9 cellular contexts compared by ENCODE assay signal in the genomic region with DNA sequence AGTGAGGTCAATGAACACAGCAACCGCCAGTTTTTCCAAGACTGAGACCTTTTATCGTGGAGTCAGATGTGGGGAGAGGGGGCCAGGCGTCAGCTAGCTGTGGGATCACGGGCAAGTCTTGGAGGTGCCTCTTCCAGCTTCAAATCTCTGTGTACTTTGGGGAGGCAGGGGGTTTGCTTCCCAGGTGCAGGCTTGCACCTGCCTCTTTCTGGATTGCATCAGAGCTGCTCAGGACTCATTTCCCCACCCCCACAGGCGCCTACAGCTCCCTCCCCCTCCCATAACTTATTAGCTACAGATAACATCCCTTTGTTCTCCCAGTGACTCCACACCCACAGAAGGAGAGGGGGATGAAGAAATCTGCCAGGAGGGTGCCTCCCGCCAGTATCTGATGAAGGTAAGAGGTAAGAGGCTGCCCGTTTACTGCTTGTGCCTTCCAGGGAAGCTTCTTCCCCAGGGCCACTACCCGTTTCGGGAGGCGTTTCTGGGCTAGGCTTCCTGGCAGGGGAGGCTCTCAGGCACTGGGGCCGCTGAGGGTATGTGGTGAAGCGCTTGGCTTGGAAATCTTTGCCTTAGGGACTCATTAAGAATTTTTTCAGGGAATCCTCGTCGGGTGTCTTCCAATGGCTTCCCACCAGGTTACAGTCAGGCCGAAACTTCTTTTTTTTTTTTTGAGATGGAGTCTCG. TPM values are rescaled to one million over a fixed set of nuclear protein-coding genes. Genes with fewer than 3 reads are reported as not detected.
DNase-seq lines count a peak whose midpoint lies in the region; ATAC-seq and TF ChIP-seq lines count a peak whose summit lies in the region.
"Had no signal": no experiment of that assay in that cellular context is flagged by ENCODE, and none has a peak within 500 bp of the region (broad histone marks: within the 10 kb centered on the region; RNA-seq: fewer than 3 reads in every experiment).

No MANE protein-coding gene starts in this region.

- H3K4me3 Mint-ChIP-seq in activated CD8-positive, alpha-beta memory T cell treated with anti-CD3 and anti-CD28 coated beads, Interleukin-2, amount 10 ng/mL, durations not matched to agents 7 days and 5 days, result no peak overlapping the region

- H3K36me3 Mint-ChIP-seq in activated CD8-positive, alpha-beta memory T cell treated with anti-CD3 and anti-CD28 coated beads, Interleukin-2, amount 10 ng/mL, durations not matched to agents 7 days and 5 days, result peaks cover 11% of the 10 kb centered on the region

- peaks cover 9% of the 10 kb centered on the region for H3K4me1 Mint-ChIP-seq in activated CD8-positive, alpha-beta memory T cell treated with anti-CD3 and anti-CD28 coated beads, Interleukin-2, amount 10 ng/mL, durations not matched to agents 7 days and 5 days

- DNase-seq in activated CD8-positive, alpha-beta memory T cell treated with anti-CD3 and anti-CD28 coated beads for 24 hours, result peak; percentile 47
- no peak for DNase-seq in activated CD8-positive, alpha-beta memory T cell treated with anti-CD3 and anti-CD28 coated beads, Interleukin-2, amount 10 ng/mL, durations not matched to agents 7 days and 5 days
- DNase-seq in SW480 (ENCODE audit: low spot score), result peak; percentile 99
- DNase-seq in kidney glomerular epithelial cell (lab: John Stamatoyannopoulos, UW), result peak; percentile 37
- peak; percentile 66 for DNase-seq in ureter (ENCODE audit: low spot score)
- no peak for DNase-seq in AML-193 (lab: John Stamatoyannopoulos, UW)
- DNase-seq in erythroblast (lab: John Stamatoyannopoulos, UW), result no peak
- no peak for DNase-seq in NCI-H524 (lab: John Stamatoyannopoulos, UW)
- DNase-seq: ovary had no signal

- H3K9me3 Mint-ChIP-seq in activated CD8-positive, alpha-beta memory T cell treated with anti-CD3 and anti-CD28 coated beads, Interleukin-2, amount 10 ng/mL, durations not matched to agents 7 days and 5 days (ENCODE audit: low read depth), result peaks cover 11% of the 10 kb centered on the region

- CTCF ChIA-PET in activated CD8-positive, alpha-beta memory T cell treated with anti-CD3 and anti-CD28 coated beads, Interleukin-2, amount 10 ng/mL, durations not matched to agents 7 days and 5 days (lab: Charles Lee), result interaction anchor here (0.8 to 3.9 kb wide), 6 partner anchors 11 to 842 kb away, joined by 3 to 14 read pairs (median 4); no protein-coding TSS in a partner anchor

- H3K27ac Mint-ChIP-seq in activated CD8-positive, alpha-beta memory T cell treated with anti-CD3 and anti-CD28 coated beads, Interleukin-2, amount 10 ng/mL, durations not matched to agents 7 days and 5 days, result no peak overlapping the region

- ATAC-seq in activated CD8-positive, alpha-beta memory T cell treated with anti-CD3 and anti-CD28 coated beads, Interleukin-2, amount 10 ng/mL, durations not matched to agents 7 days and 5 days, result no peak

- H3K27me3 Mint-ChIP-seq in activated CD8-positive, alpha-beta memory T cell treated with anti-CD3 and anti-CD28 coated beads, Interleukin-2, amount 10 ng/mL, durations not matched to agents 7 days and 5 days, result peaks cover 15% of the 10 kb centered on the region

- no peak for TF ChIP-seq POLR2A in erythroblast (IDR thresholded peaks at IDR 0.05; ENCODE audit: low read length)

RNA-seq across cellular contexts. Expression of gene MRPL33, which starts 18.8 kb away (rescaled TPM):
- 10 to 100 TPM; 49.0 to 62.0 TPM for total RNA-seq in activated CD8-positive, alpha-beta memory T cell treated with anti-CD3 and anti-CD28 coated beads, Interleukin-2, amount 10 ng/mL, durations not matched to agents 7 days and 5 days
- total RNA-seq in ureter, result 60.1 TPM

Comparison
In these comparisons a context has a peak if more than half of its experiments do, and no peak if none do; other contexts are left out.
1. DNase-seq: peak in activated CD8-positive, alpha-beta memory T cell treated with anti-CD3 and anti-CD28 coated beads for 24 hours (single experiment), SW480 (single experiment), kidney glomerular epithelial cell (single experiment) and ureter (single experiment); none in activated CD8-positive, alpha-beta memory T cell treated with anti-CD3 and anti-CD28 coated beads, Interleukin-2, amount 10 ng/mL, durations not matched to agents 7 days and 5 days (single experiment), AML-193 (0 of 2), erythroblast (0 of 2) and NCI-H524 (0 of 2).